In the genomic region with DNA sequence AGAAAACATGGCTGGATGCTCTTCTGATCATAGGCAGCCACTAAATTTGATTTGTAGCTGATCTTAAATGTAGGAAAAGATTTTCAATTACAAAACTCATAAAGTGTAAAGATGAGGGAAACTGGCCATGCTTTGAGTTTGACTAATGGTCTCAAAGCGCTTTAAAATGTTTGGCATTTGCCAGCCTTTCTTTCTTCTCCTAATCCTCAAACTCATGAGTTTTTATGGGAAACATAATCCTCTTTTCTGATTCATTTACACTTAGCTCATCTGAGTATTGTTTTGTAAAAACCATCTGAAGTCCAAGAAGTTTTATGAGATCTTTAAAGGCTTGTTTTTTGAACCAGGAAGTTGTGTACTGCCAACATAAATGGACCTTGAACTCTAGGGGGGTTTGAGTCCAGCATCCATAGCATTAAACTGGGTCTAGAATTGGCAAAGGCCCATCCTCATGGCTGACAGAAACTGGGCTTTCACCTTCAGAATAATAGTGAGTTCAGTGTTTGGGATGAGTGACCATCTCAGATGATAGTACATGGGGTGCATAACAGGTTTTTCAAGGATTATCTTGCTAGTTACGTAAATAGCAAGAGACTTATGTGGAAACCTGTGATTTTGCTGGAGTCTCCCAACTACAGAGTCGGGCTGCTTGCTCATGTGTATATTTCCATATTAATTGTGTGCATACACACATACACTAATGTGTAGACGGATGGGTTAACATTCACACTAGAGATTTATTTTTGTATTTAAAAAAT, we compare ENCODE assay signal across 1 cellular context.
TF ChIP-seq lines count a peak whose summit lies in the region.

No MANE protein-coding gene starts in this region.

TF ChIP-seq in IMR-90, 13 proteins besides CTCF, POLR2A, EP300 and RAD21 (continued from another document):
- TF ChIP-seq, protein P1, sequence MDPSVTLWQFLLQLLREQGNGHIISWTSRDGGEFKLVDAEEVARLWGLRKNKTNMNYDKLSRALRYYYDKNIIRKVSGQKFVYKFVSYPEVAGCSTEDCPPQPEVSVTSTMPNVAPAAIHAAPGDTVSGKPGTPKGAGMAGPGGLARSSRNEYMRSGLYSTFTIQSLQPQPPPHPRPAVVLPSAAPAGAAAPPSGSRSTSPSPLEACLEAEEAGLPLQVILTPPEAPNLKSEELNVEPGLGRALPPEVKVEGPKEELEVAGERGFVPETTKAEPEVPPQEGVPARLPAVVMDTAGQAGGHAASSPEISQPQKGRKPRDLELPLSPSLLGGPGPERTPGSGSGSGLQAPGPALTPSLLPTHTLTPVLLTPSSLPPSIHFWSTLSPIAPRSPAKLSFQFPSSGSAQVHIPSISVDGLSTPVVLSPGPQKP (IDR thresholded peaks at IDR 0.05; ENCODE audit: borderline replicate concordance, low read depth, low read length), result no peak
- no peak for TF ChIP-seq SMC3 (IDR thresholded peaks at IDR 0.05; ENCODE audit: low read depth, low read length)
- TF ChIP-seq RFX5 (IDR thresholded peaks at IDR 0.05; ENCODE audit: low read depth, low read length), result no peak
- no peak for TF ChIP-seq MXI1 (IDR thresholded peaks at IDR 0.05; ENCODE audit: borderline replicate concordance, low read depth, low read length)
- no peak for TF ChIP-seq CHD1 (IDR thresholded peaks at IDR 0.05; ENCODE audit: low read depth, low read length)
- TF ChIP-seq RCOR1 (IDR thresholded peaks at IDR 0.05; ENCODE audit: insufficient replicate concordance, low read length), result no peak
- no peak for TF ChIP-seq BHLHE40 (IDR thresholded peaks at IDR 0.05; ENCODE audit: low read depth, low read length)
